In genomic region chr17:18971801-18972200, GRCh38 we compare ENCODE assay signal across 8 cellular contexts. TPM values are rescaled to one million over a fixed set of nuclear protein-coding genes. Genes with fewer than 3 reads are reported as not detected.
"Had no signal": no experiment of that assay in that cellular context is flagged by ENCODE, and none has a peak within 500 bp of the region (broad histone marks: within the 10 kb centered on the region; RNA-seq: fewer than 3 reads in every experiment).

No MANE protein-coding gene starts in this region.

- H3K27ac ChIP-seq: HL-60, KMS-11 had no signal

- H3K9me3 Mint-ChIP-seq: IgD-negative memory B cell had no signal

- H3K27me3 Mint-ChIP-seq: IgD-negative memory B cell had no signal

- H3K36me3 Mint-ChIP-seq: IgD-negative memory B cell had no signal

- H3K4me3 ChIP-seq: K562 had no signal

- H3K9ac ChIP-seq: KMS-11 had no signal

- H3K4me2 ChIP-seq: KMS-11 had no signal

- DNase-seq: KBM-7 had no signal

- H3K4me3 Mint-ChIP-seq: IgD-negative memory B cell had no signal

- H3K27ac Mint-ChIP-seq: IgD-negative memory B cell had no signal

- ATAC-seq: HepG2, K562 had no signal

RNA-seq across cellular contexts. Expression of gene SLC5A10, which starts 19.8 kb away (rescaled TPM):
- total RNA-seq: HepG2, HT-29, HT1080 had no signal
